In the genomic region with DNA sequence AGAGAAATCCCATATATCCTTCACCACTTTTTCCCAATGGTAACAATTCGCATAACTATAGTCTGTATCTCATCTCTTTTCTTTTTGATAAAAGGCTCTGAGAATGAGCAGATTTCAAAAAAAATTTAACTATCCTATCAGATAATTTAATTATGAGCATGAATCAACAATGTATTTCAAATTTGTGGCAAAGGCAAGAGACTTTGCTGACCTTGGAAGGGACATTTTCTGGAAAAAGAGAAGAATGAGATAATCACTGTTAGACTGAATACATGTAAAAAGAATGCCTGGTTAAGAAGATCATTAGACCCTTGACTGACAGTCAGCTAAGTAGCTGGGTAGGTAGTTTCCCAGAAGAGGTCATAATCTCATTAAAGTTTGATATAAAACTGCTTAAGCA, we compare ENCODE assay signal across 32 cellular contexts.
"Had no signal": no experiment of that assay in that cellular context is flagged by ENCODE, and none has a peak within 500 bp of the region (broad histone marks: within the 10 kb centered on the region; RNA-seq: fewer than 3 reads in every experiment).

No MANE protein-coding gene starts in this region.

- H3K4me3 ChIP-seq: adrenal gland, ascending aorta, body of pancreas, breast epithelium, cardiac muscle cell had no signal

- H3K9me3 ChIP-seq: adrenal gland, ascending aorta, body of pancreas, breast epithelium had no signal

- H3K27ac ChIP-seq: adrenal gland, ascending aorta, body of pancreas, brain microvascular endothelial cell, breast epithelium, cardiac muscle cell had no signal

- DNase-seq: activated effector memory CD4-positive, alpha-beta T cell treated with anti-CD3 and anti-CD28 coated beads, Interleukin-2, amount 50 U/mL, for 16 hours; activated effector memory CD4-positive, alpha-beta T cell treated with Interleukin-2 at 50 U/mL for 16 hours; activated gamma-delta T cell; activated gamma-delta T cell treated with Interleukin-2 at 50 U/mL for 16 hours; activated naive CD4-positive, alpha-beta T cell; activated naive CD4-positive, alpha-beta T cell treated with anti-CD3 and anti-CD28 coated beads for 36 hours; activated naive CD4-positive, alpha-beta T cell treated with anti-CD3 and anti-CD28 coated beads, Interleukin-2, amount 10 ng/mL, durations not matched to agents 7 days and 5 days; activated naive CD4-positive, alpha-beta T cell treated with anti-CD3 and anti-CD28 coated beads, Interleukin-2, amount 50 U/mL, for 16 hours; activated naive CD4-positive, alpha-beta T cell treated with Interleukin-2 at 50 U/mL for 16 hours; activated naive CD8-positive, alpha-beta T cell treated with anti-CD3 and anti-CD28 coated beads for 36 hours; activated naive CD8-positive, alpha-beta T cell treated with anti-CD3 and anti-CD28 coated beads, Interleukin-2, amount 10 ng/mL, durations not matched to agents 7 days and 5 days; activated naive CD8-positive, alpha-beta T cell treated with anti-CD3 and anti-CD28 coated beads, Interleukin-2, amount 50 U/mL, for 24 hours; activated T-cell treated with anti-CD3 and anti-CD28 coated beads, Interleukin-2, amount 50 U/mL, for 1 hour; activated T-cell treated with anti-CD3 and anti-CD28 coated beads, Interleukin-2, amount 50 U/mL, for 24 hours; activated T-cell treated with anti-CD3 and anti-CD28 coated beads, Interleukin-2, amount 50 U/mL, for 4 hours; activated T-cell treated with anti-CD3 and anti-CD28 coated beads, Interleukin-2, amount 50 U/mL, for 48 hours; activated T-cell treated with anti-CD3 and anti-CD28 coated beads, Interleukin-2, amount 50 U/mL, for 72 hours; adrenal gland; amniotic stem cell; amygdala; anterior cingulate cortex; aorta; body of pancreas; brain microvascular endothelial cell; caudate nucleus; central memory CD4-positive, alpha-beta T cell; cerebellar nuclear complex had no signal

- H3K4me1 ChIP-seq: adrenal gland, ascending aorta, body of pancreas, breast epithelium had no signal

- ATAC-seq: activated naive CD4-positive, alpha-beta T cell treated with anti-CD3 and anti-CD28 coated beads, Interleukin-2, amount 50 U/mL, for 72 hours; activated naive CD8-positive, alpha-beta T cell treated with anti-CD3 and anti-CD28 coated beads, Interleukin-2, amount 50 U/mL, for 24 hours; activated T-cell treated with anti-CD3 and anti-CD28 coated beads, Interleukin-2, amount 50 U/mL, for 4 hours; activated T-cell treated with anti-CD3 and anti-CD28 coated beads, Interleukin-2, amount 50 U/mL, for 72 hours; activated T-helper 17 cell treated with anti-CD3 and anti-CD28 coated beads, Interleukin-2, amount 50 U/mL, for 72 hours; body of pancreas had no signal

- H3K27me3 ChIP-seq: adrenal gland, ascending aorta, body of pancreas, brain microvascular endothelial cell, breast epithelium, cardiac muscle cell had no signal

- H3K36me3 ChIP-seq: adrenal gland, ascending aorta, brain microvascular endothelial cell, breast epithelium, cardiac muscle cell had no signal
